Comparison of ENCODE assay signal across 16 cellular contexts in genomic region chr17:20235747-20236146, GRCh38.
A peak's percentile ranks its signal among the peaks of the same experiment; 100 is the strongest.
DNase-seq lines count a peak whose midpoint lies in the region; ATAC-seq and TF ChIP-seq lines count a peak whose summit lies in the region.
"Had no signal": no experiment of that assay in that cellular context is flagged by ENCODE, and none has a peak within 500 bp of the region (broad histone marks: within the 10 kb centered on the region; RNA-seq: fewer than 3 reads in every experiment).

No MANE protein-coding gene starts in this region.

- no peak overlapping the region for H3K4me3 ChIP-seq in GM23338
- H3K4me3 ChIP-seq: SJSA1 had no signal

- 0 out of 2 replicates have a peak, but pooled peaks cover 4% of the 10 kb centered on the region for H3F3A ChIP-seq in GM23338 (replicated peaks; ENCODE audit: low read depth)

- H4K20me1 ChIP-seq in GM23338 (replicated peaks; ENCODE audit: insufficient read depth), result peaks cover 10% of the 10 kb centered on the region; the same call in 1 of the 2 replicates

- H3K36me3 ChIP-seq in GM23338 (ENCODE audit: insufficient read depth), result peaks cover 19% of the 10 kb centered on the region

- H3K9me3 Mint-ChIP-seq in CD4-positive, alpha-beta T cell, result peaks cover 3% of the 10 kb centered on the region
- H3K9me3 Mint-ChIP-seq in GM23338 (no peaks in the 10 kb centered on the region), HFFc6 (no peaks in the 10 kb centered on the region)
- H3K9me3 Mint-ChIP-seq: CD4-positive, CD25-positive, alpha-beta regulatory T cell had no signal

- ATAC-seq in CD4-positive, alpha-beta T cell (ENCODE audit: poor library complexity), result no peak
- ATAC-seq in GM23338 (no peak), GM18870 (IDR thresholded peaks at IDR 0.05; ENCODE audit: unreplicated experiment) (no peak)

- H3K27me3 ChIP-seq in CD4-positive, alpha-beta T cell (ENCODE audit: control insufficient read depth, insufficient read depth, low read length), result no peaks in the 10 kb centered on the region
- no peaks in the 10 kb centered on the region for H3K27me3 ChIP-seq in GM23338 (ENCODE audit: insufficient read depth)
- H3K27me3 ChIP-seq: SJSA1 had no signal

- no peaks in the 10 kb centered on the region for H3K4me1 ChIP-seq in GM23338 (ENCODE audit: insufficient read depth)
- H3K4me1 ChIP-seq: SJSA1 had no signal

- CTCF ChIA-PET in CD4-positive, alpha-beta T cell (lab: Charles Lee), result no interaction called here

- H3K27me3 Mint-ChIP-seq in CD4-positive, alpha-beta T cell, result no peaks in the 10 kb centered on the region
- no peaks in the 10 kb centered on the region for H3K27me3 Mint-ChIP-seq in GM23338 (ENCODE audit: insufficient read depth, low read depth, poor library complexity)
- H3K27me3 Mint-ChIP-seq in HFFc6 (ENCODE audit: insufficient read depth), result no peaks in the 10 kb centered on the region; the same call in 1 of the 2 replicates
- H3K27me3 Mint-ChIP-seq: B cell; CD4-positive, CD25-positive, alpha-beta regulatory T cell had no signal

- no peak for DNase-seq in CD4-positive, alpha-beta T cell
- DNase-seq in GM23338 (ENCODE audit: low spot score), result no peak
- peak; percentile 61 for DNase-seq in globus pallidus (ENCODE audit: low spot score)
- peak in 6 of 10 donors; percentile 34 to 92 (median 54) for DNase-seq in posterior cingulate gyrus
- DNase-seq in HFFc6, result no peak
- no peak for DNase-seq in stimulated activated CD4-positive, alpha-beta T cell treated with anti-CD3 and anti-CD28 coated beads, Interleukin-4, amount 100 ng/mL, for 1 hour
- DNase-seq: CD4-positive, CD25-positive, alpha-beta regulatory T cell; DMS79 treated with DMSO at 0.1 percent for 48 hours; KBM-7; NCI-H1417 treated with DMSO at 0.1 percent for 48 hours; NCI-H1930; NCI-H446; NCI-H748 treated with DMSO at 0.1 percent for 48 hours had no signal

- POLR2A ChIA-PET in CD4-positive, alpha-beta T cell (lab: Charles Lee), result interaction anchor here (2.1 kb wide), 1 partner anchor 11 kb away, joined by 13 read pairs; no protein-coding TSS in a partner anchor

- no peaks in the 10 kb centered on the region for H3K9me2 ChIP-seq in GM23338 (ENCODE audit: insufficient read depth)

- H3K27ac ChIP-seq in CD4-positive, alpha-beta T cell (ENCODE audit: low read depth, low read length), result no peak overlapping the region
- peak overlapping the region; percentile 26; the same call in 1 of the 2 replicates for H3K27ac ChIP-seq in GM23338 (ENCODE audit: low read depth)
- H3K27ac ChIP-seq: SJSA1 had no signal

- no peak overlapping the region for H3K4me2 ChIP-seq in GM23338

- H3K27ac Mint-ChIP-seq in CD4-positive, alpha-beta T cell, result peak overlapping the region; percentile 67
- H3K27ac Mint-ChIP-seq in GM23338, result no peak overlapping the region
- no peak overlapping the region for H3K27ac Mint-ChIP-seq in HFFc6
- H3K27ac Mint-ChIP-seq: B cell had no signal

- no peak overlapping the region for H2AFZ ChIP-seq in GM23338

- H3K79me2 ChIP-seq in GM23338 (replicated peaks; ENCODE audit: insufficient read depth), result no peaks in the 10 kb centered on the region

- TF ChIP-seq CTCF in CD4-positive, alpha-beta T cell (IDR thresholded peaks at IDR 0.05), result no peak
- no peak for TF ChIP-seq CTCF in GM23338 (conservative IDR thresholded peaks at IDR 0.05; ENCODE audit: low read depth in 2 of 2)
- no peak for TF ChIP-seq CTCF in HFFc6 (IDR thresholded peaks at IDR 0.05)

- no peak overlapping the region for H3K4me3 Mint-ChIP-seq in CD4-positive, alpha-beta T cell
- H3K4me3 Mint-ChIP-seq in GM23338, result no peak overlapping the region
- no peak overlapping the region for H3K4me3 Mint-ChIP-seq in HFFc6
- H3K4me3 Mint-ChIP-seq: B cell; CD4-positive, CD25-positive, alpha-beta regulatory T cell had no signal

- no peaks in the 10 kb centered on the region for H3K9me3 ChIP-seq in CD4-positive, alpha-beta T cell (ENCODE audit: control insufficient read depth, low read length)
- H3K9me3 ChIP-seq: SJSA1 had no signal

- intact Hi-C loops in CD4-positive, alpha-beta T cell (cut with DNase I, micrococcal nuclease), result no loop called here
- intact Hi-C loops in posterior cingulate gyrus (cut with DNase I), result no loop called here

- H3K36me3 Mint-ChIP-seq in CD4-positive, alpha-beta T cell (ENCODE audit: low read depth), result no peaks in the 10 kb centered on the region
- H3K36me3 Mint-ChIP-seq in GM23338 (ENCODE audit: low read depth) (peaks cover 52% of the 10 kb centered on the region), HFFc6 (ENCODE audit: low read depth) (no peaks in the 10 kb centered on the region)
- H3K36me3 Mint-ChIP-seq: CD4-positive, CD25-positive, alpha-beta regulatory T cell had no signal

- peaks cover 50% of the 10 kb centered on the region for H3K4me1 Mint-ChIP-seq in CD4-positive, alpha-beta T cell (ENCODE audit: low read depth)
- H3K4me1 Mint-ChIP-seq in GM23338, result peaks cover 10% of the 10 kb centered on the region
- peaks cover 3% of the 10 kb centered on the region for H3K4me1 Mint-ChIP-seq in HFFc6 (ENCODE audit: low read depth)
- H3K4me1 Mint-ChIP-seq: B cell had no signal

TF ChIP-seq in GM23338, 12 proteins besides CTCF, POLR2A, EP300 and RAD21 (continues in another document):
- TF ChIP-seq POLR2AphosphoS5 (IDR thresholded peaks at IDR 0.05; ENCODE audit: low read depth) (no peak), ZNF462 (CRISPR knock-in tag; IDR thresholded peaks at IDR 0.05) (no peak), EZH2phosphoT487 (IDR thresholded peaks at IDR 0.05; ENCODE audit: unreplicated experiment) (no peak), STAT1 (IDR thresholded peaks at IDR 0.05; ENCODE audit: unreplicated experiment) (no peak), JUNB (IDR thresholded peaks at IDR 0.05; ENCODE audit: unreplicated experiment) (no peak), NANOG (IDR thresholded peaks at IDR 0.05; ENCODE audit: borderline replicate concordance) (no peak), ZNF114 (CRISPR knock-in tag; IDR thresholded peaks at IDR 0.05) (no peak), EZH2 (IDR thresholded peaks at IDR 0.05; ENCODE audit: low read depth, unreplicated experiment) (no peak), ZNF331 (CRISPR knock-in tag; IDR thresholded peaks at IDR 0.05; ENCODE audit: low read depth) (no peak), CREB1 (CRISPR knock-in tag; IDR thresholded peaks at IDR 0.05; ENCODE audit: low read depth) (no peak)

Comparison
In these comparisons a context has a peak if more than half of its experiments do, and no peak if none do; other contexts are left out.
1. DNase-seq: peak in globus pallidus (single experiment) and posterior cingulate gyrus (6 of 10); none in CD4-positive, alpha-beta T cell (0 of 10), GM23338 (single experiment), HFFc6 (single experiment) and stimulated activated CD4-positive, alpha-beta T cell treated with anti-CD3 and anti-CD28 coated beads, Interleukin-4, amount 100 ng/mL, for 1 hour (single experiment).